In genomic region chr7:108770981-108771728, GRCh38 we compare ENCODE assay signal across 24 cellular contexts.
"Had no signal": no experiment of that assay in that cellular context is flagged by ENCODE, and none has a peak within 500 bp of the region (broad histone marks: within the 10 kb centered on the region; RNA-seq: fewer than 3 reads in every experiment).

No MANE protein-coding gene starts in this region.

- H3K36me3 Mint-ChIP-seq: immature natural killer cell; naive thymus-derived CD8-positive, alpha-beta T cell; stimulated activated naive B cell treated with anti-CD40 and anti-IgM and Interleukin-4, amounts not matched to agents 10 μg/mL and 1 μg/mL and 100 μg/mL, for 72 hours had no signal

- H3K36me3 ChIP-seq: left lung, lower lobe of right lung, pancreas, prostate gland, right atrium auricular region, right lobe of liver, suprapubic skin, thoracic aorta, tibial artery, upper lobe of right lung had no signal

- H3K4me1 ChIP-seq: left lung, lower lobe of right lung, pancreas, prostate gland, right atrium auricular region, right lobe of liver, suprapubic skin, tibial artery, upper lobe of right lung had no signal

- H3K27ac ChIP-seq: left lung, lower lobe of right lung, pancreas, prostate gland, right atrium auricular region, right lobe of liver, suprapubic skin, thoracic aorta, tibial artery, upper lobe of right lung had no signal

- ATAC-seq: left colon; left lung; lower lobe of right lung; naive thymus-derived CD8-positive, alpha-beta T cell; pancreas; right lobe of liver; stimulated activated naive B cell treated with anti-CD40 and anti-IgM and Interleukin-4, amounts not matched to agents 10 μg/mL and 1 μg/mL and 100 μg/mL, for 72 hours; stimulated activated naive CD8-positive, alpha-beta T cell treated with anti-CD3 and anti-CD28 coated beads, Interleukin-15, Interleukin-2, amounts not matched to agents 100 U/mL and 50 U/mL, for 24 hours; upper lobe of right lung had no signal

- H3K9me3 ChIP-seq: left lung, lower lobe of right lung, pancreas, prostate gland, right atrium auricular region, right lobe of liver, suprapubic skin, thoracic aorta, tibial artery, upper lobe of right lung had no signal

- H3K9me3 Mint-ChIP-seq: naive thymus-derived CD8-positive, alpha-beta T cell; nephron; stimulated activated naive B cell treated with anti-CD40 and anti-IgM and Interleukin-4, amounts not matched to agents 10 μg/mL and 1 μg/mL and 100 μg/mL, for 72 hours had no signal

- H3K27ac Mint-ChIP-seq: immature natural killer cell; naive thymus-derived CD8-positive, alpha-beta T cell; nephron; stimulated activated naive B cell treated with anti-CD40 and anti-IgM and Interleukin-4, amounts not matched to agents 10 μg/mL and 1 μg/mL and 100 μg/mL, for 72 hours had no signal

- H3K4me3 ChIP-seq: left lung, lower lobe of right lung, pancreas, prostate gland, right atrium auricular region, right lobe of liver, smooth muscle cell, suprapubic skin, thoracic aorta, tibial artery, upper lobe of right lung had no signal

- H3K4me3 Mint-ChIP-seq: immature natural killer cell; naive thymus-derived CD8-positive, alpha-beta T cell; nephron; stimulated activated naive B cell treated with anti-CD40 and anti-IgM and Interleukin-4, amounts not matched to agents 10 μg/mL and 1 μg/mL and 100 μg/mL, for 72 hours had no signal

- DNase-seq: hypothalamus; immature natural killer cell; kidney; left colon; left lung; lower lobe of right lung; mammary epithelial cell; mesenchymal stem cell; naive thymus-derived CD8-positive, alpha-beta T cell; pancreas; posterior cingulate gyrus; right lobe of liver; stimulated activated CD4-positive, alpha-beta T cell treated with anti-CD3 and anti-CD28 coated beads, Interleukin-1b, Interleukin-23, amount 100 ng/mL, for 48 hours; stimulated activated CD4-positive, alpha-beta T cell treated with anti-CD3 and anti-CD28 coated beads, Interleukin-4, amount 100 ng/mL, for 1 hour; stimulated activated naive B cell treated with anti-CD40 and anti-IgM and Interleukin-4, amounts not matched to agents 10 μg/mL and 1 μg/mL and 100 μg/mL, for 72 hours; stimulated activated naive CD8-positive, alpha-beta T cell treated with anti-CD3 and anti-CD28 coated beads, Interleukin-15, Interleukin-2, amounts not matched to agents 100 U/mL and 50 U/mL, for 24 hours; tibial artery; upper lobe of right lung had no signal

- H3K4me1 Mint-ChIP-seq: immature natural killer cell; naive thymus-derived CD8-positive, alpha-beta T cell; nephron; stimulated activated naive B cell treated with anti-CD40 and anti-IgM and Interleukin-4, amounts not matched to agents 10 μg/mL and 1 μg/mL and 100 μg/mL, for 72 hours had no signal

- H3K27me3 ChIP-seq: left lung, pancreas, right atrium auricular region, right lobe of liver, suprapubic skin, tibial artery, upper lobe of right lung had no signal

- H3K27me3 Mint-ChIP-seq: naive thymus-derived CD8-positive, alpha-beta T cell; stimulated activated naive B cell treated with anti-CD40 and anti-IgM and Interleukin-4, amounts not matched to agents 10 μg/mL and 1 μg/mL and 100 μg/mL, for 72 hours had no signal

- H3K4me2 ChIP-seq: smooth muscle cell had no signal
